ENCODE assay signal across 9 cellular contexts in the genomic region with DNA sequence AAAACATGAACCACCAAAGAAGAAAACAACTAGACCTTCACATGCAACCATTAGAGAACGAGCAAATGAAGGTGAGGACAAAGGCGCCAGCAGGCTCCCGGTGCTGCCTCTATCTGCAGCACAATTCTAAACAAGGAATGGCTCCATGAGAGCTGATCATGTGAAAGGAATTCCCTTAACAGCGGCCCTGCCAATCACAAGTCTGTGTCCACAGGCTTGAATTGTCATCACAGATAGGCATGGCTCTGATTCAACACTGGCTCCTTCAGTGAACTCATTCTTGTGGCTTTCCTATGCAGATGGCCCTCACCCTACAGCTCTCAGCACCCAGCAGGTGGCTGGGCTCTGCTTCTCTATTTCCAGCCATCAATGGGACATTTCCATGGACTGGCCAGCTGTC. TPM values are rescaled to one million over a fixed set of nuclear protein-coding genes. Genes with fewer than 3 reads are reported as not detected.
DNase-seq lines count a peak whose midpoint lies in the region; ATAC-seq, FAIRE-seq and TF ChIP-seq lines count a peak whose summit lies in the region.
"Had no signal": no experiment of that assay in that cellular context is flagged by ENCODE, and none has a peak within 500 bp of the region (broad histone marks: within the 10 kb centered on the region; RNA-seq: fewer than 3 reads in every experiment).

No MANE protein-coding gene starts in this region.

- H3K4me3 ChIP-seq in AG04449 (ENCODE audit: low read depth, low read length): no peak overlapping the region
- no peak overlapping the region for H3K4me3 ChIP-seq in K562

- TF ChIP-seq CTCF in AG04449 (IDR thresholded peaks at IDR 0.05; ENCODE audit: insufficient read depth, low read length, missing control alignments): no peak
- TF ChIP-seq CTCF in K562 (IDR thresholded peaks at IDR 0.05 in 2 of 3, conservative IDR thresholded peaks at IDR 0.05 in 1 of 3; ENCODE audit: insufficient read depth in 2 of 3, low read depth in 1 of 3, low read length in 3 of 3): no peak

- TF ChIP-seq EP300 in K562 (IDR thresholded peaks at IDR 0.05; ENCODE audit: low read length): no peak

- ATAC-seq in K562 (peak; percentile 44), HG02588 (IDR thresholded peaks at IDR 0.05; ENCODE audit: unreplicated experiment) (no peak), HG03571 (IDR thresholded peaks at IDR 0.05; ENCODE audit: unreplicated experiment) (no peak)

- intact Hi-C loops in K562 (cut with micrococcal nuclease): no loop called here

- TF ChIP-seq POLR2A in K562 (conservative IDR thresholded peaks at IDR 0.05): no peak

- H4K20me1 ChIP-seq in K562 (replicated peaks; ENCODE audit: control insufficient read depth, insufficient read depth, low read length): 0 out of 2 replicates have a peak, but pooled peaks cover 3% of the 10 kb centered on the region

- no TSS peak for BruUV-seq in K562 (replicated peaks; lab: Mats Ljungman, UMichigan)

- no peak for FAIRE-seq in K562 (lab: Jason Lieb, UNC)

- H3K9me3 ChIP-seq in K562 (replicated peaks; ENCODE audit: control insufficient read depth, insufficient read depth, low read depth, low read length): no peaks in the 10 kb centered on the region

- H2AFZ ChIP-seq in K562 (ENCODE audit: low read depth, low read length): no peak overlapping the region

- peaks cover 16% of the 10 kb centered on the region; the same call in 1 of the 3 replicates for H3K36me3 ChIP-seq in K562 (ENCODE audit: control insufficient read depth, insufficient read depth, low read length)

- no peaks in the 10 kb centered on the region; a peak in 1 of 5 replicates for H3K27me3 ChIP-seq in K562 (ENCODE audit: control insufficient read depth in 2 of 2, insufficient read depth in 2 of 2, low read length in 2 of 2)

- no peak overlapping the region for H3K27ac ChIP-seq in K562 (ENCODE audit: extremely low read depth, low read depth, low read length)

- H3K9me1 ChIP-seq in K562 (ENCODE audit: control insufficient read depth, insufficient read depth, low read length): no peaks in the 10 kb centered on the region

- TF ChIP-seq RAD21 in K562 (CRISPR knock-in tag; conservative IDR thresholded peaks at IDR 0.05 in 1 of 2, IDR thresholded peaks at IDR 0.05 in 1 of 2): no peak

- DNase-seq in AG04449 (ENCODE audit: low read depth, low spot score) (peak; percentile 63), M059J (ENCODE audit: low read depth) (peak; percentile 95), K562 (ENCODE audit: extremely low read depth in 1 of 4, low spot score in 3 of 4) (no peak), islet precursor cell (peak; percentile 85), cortex of kidney (lab: John Stamatoyannopoulos, UW) (no peak)
- no peak for DNase-seq in effector CD4-positive, alpha-beta T cell
- DNase-seq: CD4-positive, alpha-beta T cell had no signal

- CTCF ChIA-PET in AG04449 (lab: Yijun Ruan, JAX) (interaction anchor here (0.7 to 2.3 kb wide), 12 partner anchors 9 to 179 kb away, joined by 3 to 8 read pairs (median 4); no protein-coding TSS in a partner anchor), K562 (lab: Yijun Ruan, JAX; ENCODE audit: low intra/inter-chr PET ratio) (no interaction called here)

- peaks cover 0 to 7% of the 10 kb centered on the region in 2 experiments; a peak in 3 of 5 replicates for H3K4me1 ChIP-seq in K562 (replicated peaks in 1 of 2; ENCODE audit: control insufficient read depth in 2 of 2, insufficient read depth in 2 of 2, low read length in 2 of 2)

- no peak overlapping the region for H3K9ac ChIP-seq in K562 (ENCODE audit: insufficient read depth in 1 of 2, low read depth in 2 of 2, low read length in 2 of 2)

- POLR2A ChIA-PET in AG04449 (lab: Yijun Ruan, JAX): interaction anchor here (0.6 to 2.1 kb wide), 3 partner anchors 14 to 237 kb away, joined by 3 to 8 read pairs (median 4); no protein-coding TSS in a partner anchor
- POLR2A ChIA-PET in K562 (lab: Yijun Ruan, JAX): interaction anchor here (0.6 to 1.2 kb wide), 4 partner anchors 17 to 46 kb away, joined by 3 read pairs; no protein-coding TSS in a partner anchor

- WGBS in K562 (ENCODE audit: insufficient coverage, low coverage, missing lambda C conversion rate): 45% methylated on average over 4 of the region's 4 CpGs

- H3K4me2 ChIP-seq in K562 (ENCODE audit: insufficient read depth, low read length): no peak overlapping the region

- in situ Hi-C loops in K562 (cut with MboI): no loop called here

- no peaks in the 10 kb centered on the region for H3K79me2 ChIP-seq in K562 (ENCODE audit: control insufficient read depth, insufficient read depth, low read length)

TF ChIP-seq in K562, 482 proteins besides CTCF, POLR2A, EP300 and RAD21:
- TF ChIP-seq, protein P1, sequence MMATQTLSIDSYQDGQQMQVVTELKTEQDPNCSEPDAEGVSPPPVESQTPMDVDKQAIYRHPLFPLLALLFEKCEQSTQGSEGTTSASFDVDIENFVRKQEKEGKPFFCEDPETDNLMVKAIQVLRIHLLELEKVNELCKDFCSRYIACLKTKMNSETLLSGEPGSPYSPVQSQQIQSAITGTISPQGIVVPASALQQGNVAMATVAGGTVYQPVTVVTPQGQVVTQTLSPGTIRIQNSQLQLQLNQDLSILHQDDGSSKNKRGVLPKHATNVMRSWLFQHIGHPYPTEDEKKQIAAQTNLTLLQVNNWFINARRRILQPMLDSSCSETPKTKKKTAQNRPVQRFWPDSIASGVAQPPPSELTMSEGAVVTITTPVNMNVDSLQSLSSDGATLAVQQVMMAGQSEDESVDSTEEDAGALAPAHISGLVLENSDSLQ (IDR thresholded peaks at IDR 0.05): peak; percentile 69
- no peak for TF ChIP-seq SP2 (IDR thresholded peaks at IDR 0.05; ENCODE audit: extremely low read depth, low read depth, low read length, poor library complexity, severe bottlenecking)

RNA-seq across cellular contexts. Expression of a gene that starts 36.3 kb away (rescaled TPM):
- total RNA-seq in M059J (2014; rRNA removed; shearing (Covaris generic)): 112 and 225 TPM in 2 replicates
- 65.8 and 106 TPM in 2 replicates for total RNA-seq in K562 (2011; cell fraction: chromatin; rRNA removed; ENCODE audit: low replicate concordance)
- 51.9 and 59.0 TPM in 2 replicates for total RNA-seq in K562 (2011; cell fraction: nucleolus; rRNA removed)
- 55.5 and 61.5 TPM in 2 replicates for total RNA-seq in K562 (2011; cell fraction: nucleoplasm; rRNA removed)
- total RNA-seq in K562 (2014; rRNA removed): 10.2 and 10.5 TPM in 2 replicates
- total RNA-seq in K562 (2014; rRNA removed; fragmentation: Illumina TruSeq; extraction: Trizol): 9.8 and 14.5 TPM in 2 replicates
- 17.7 and 18.1 TPM in 2 replicates for total RNA-seq in K562 (2015; rRNA removed; fragmentation: Illumina TruSeq; extraction: Trizol)
- total RNA-seq in K562 (2021): 16.6 and 17.3 TPM in 2 replicates
- 12.3 and 21.6 TPM in 2 replicates for polyA plus RNA-seq in K562 (2011; rRNA removed)
- 12.5 and 21.5 TPM in 2 replicates for polyA plus RNA-seq in K562 (2011; cell fraction: cytosol; rRNA removed)
- 58.9 and 88.5 TPM in 2 replicates for polyA plus RNA-seq in K562 (2011; cell fraction: nucleus; rRNA removed)
- polyA plus RNA-seq in K562 (2012): 15.6 and 25.8 TPM in 2 replicates
- polyA plus RNA-seq in K562 (2014; fragmentation: Illumina TruSeq; extraction: Trizol): 13.7 and 14.3 TPM in 2 replicates
- 10 to 100 TPM in 1 of 2 experiments, 1 to 10 TPM in 1; 6.0 to 11.7 TPM for polyA plus RNA-seq in K562 (2014; fragmentation: Nextera tagmentation; extraction: Ambion mirVana)
- 9.8 and 16.1 TPM in 2 replicates for polyA plus RNA-seq in K562 (2014; rRNA removed)
- 30.3 and 34.1 TPM in 2 replicates for polyA minus RNA-seq in K562 (2011; rRNA and poly(A)+ RNA removed)
- polyA minus RNA-seq in K562 (2011; cell fraction: cytosol; rRNA and poly(A)+ RNA removed): 18.7 and 26.3 TPM in 2 replicates
- 29.2 and 49.0 TPM in 2 replicates for polyA minus RNA-seq in K562 (2011; cell fraction: nucleus; rRNA and poly(A)+ RNA removed)
- total RNA-seq: CD4-positive, alpha-beta T cell had no signal

Comparison
In these comparisons a context has a peak if more than half of its experiments do, and no peak if none do; other contexts are left out.
1. DNase-seq: peak in AG04449 (single experiment), M059J (single experiment) and islet precursor cell (single experiment); none in K562 (0 of 4), cortex of kidney (single experiment) and effector CD4-positive, alpha-beta T cell (single experiment).